8 cellular contexts compared by ENCODE assay signal in the genomic region with DNA sequence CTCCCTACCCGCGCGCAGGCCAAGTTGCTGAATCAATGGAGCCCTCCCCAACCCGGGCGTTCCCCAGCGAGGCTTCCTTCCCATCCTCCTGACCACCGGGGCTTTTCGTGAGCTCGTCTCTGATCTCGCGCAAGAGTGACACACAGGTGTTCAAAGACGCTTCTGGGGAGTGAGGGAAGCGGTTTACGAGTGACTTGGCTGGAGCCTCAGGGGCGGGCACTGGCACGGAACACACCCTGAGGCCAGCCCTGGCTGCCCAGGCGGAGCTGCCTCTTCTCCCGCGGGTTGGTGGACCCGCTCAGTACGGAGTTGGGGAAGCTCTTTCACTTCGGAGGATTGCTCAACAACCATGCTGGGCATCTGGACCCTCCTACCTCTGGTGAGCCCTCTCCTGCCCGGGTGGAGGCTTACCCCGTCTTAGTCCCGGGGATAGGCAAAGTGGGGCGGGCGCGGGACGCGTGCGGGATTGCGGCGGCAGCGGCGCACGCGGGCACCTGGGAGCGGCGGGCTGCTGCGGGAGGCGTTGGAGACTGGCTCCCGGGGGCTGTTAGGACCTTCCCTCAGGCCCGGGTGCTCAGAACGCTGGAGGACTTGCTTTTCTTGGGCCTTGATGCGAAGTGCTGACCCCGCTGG. TPM values are rescaled to one million over a fixed set of nuclear protein-coding genes. Genes with fewer than 3 reads are reported as not detected.
DNase-seq lines count a peak whose midpoint lies in the region; ATAC-seq and TF ChIP-seq lines count a peak whose summit lies in the region.

TSS of gene FAS (plus strand) at position 271 of the 633 bp plus-strand sequence. CDS start at position 350, 79 bp downstream.

- ATAC-seq in GM18907 (IDR thresholded peaks at IDR 0.05; ENCODE audit: unreplicated experiment) (peak; percentile 67), HG03135 (IDR thresholded peaks at IDR 0.05; ENCODE audit: unreplicated experiment) (peak; percentile 48), foreskin keratinocyte (peak; percentile 85)

- CTCF ChIA-PET in AG04450 (lab: Charles Lee) = interaction anchor here (1.2 to 13.4 kb wide), 8 partner anchors 14 to 227 kb away, joined by 3 to 244 read pairs (median 15); no protein-coding TSS in a partner anchor

- H3K4me3 ChIP-seq in AG04450 (ENCODE audit: low read depth, low read length) = peak within 1 kb of the TSS; percentile 89

- H3K27ac ChIP-seq in AG04450 (ENCODE audit: low read depth, low read length) = peak within 1 kb of the TSS; percentile 84
- peak within 1 kb of the TSS; percentile 90 for H3K27ac ChIP-seq in foreskin keratinocyte
- H3K27ac ChIP-seq in temporal lobe (ENCODE audit: low read depth, low read length) = peak within 1 kb of the TSS; percentile 46

- POLR2A ChIA-PET in AG04450 (lab: Yijun Ruan, JAX) = interaction anchor here (1.0 to 2.6 kb wide), 8 partner anchors 8 to 111 kb away, joined by 3 to 17 read pairs (median 3); partner anchors contain the start of gene STAMBPL1

- H3K9me3 ChIP-seq in AG04450 (ENCODE audit: control insufficient read depth, insufficient read depth, low read length) = no peaks in the 10 kb centered on the region; the same call in 1 of the 2 replicates

- peaks cover 29% of the 10 kb centered on the region for H3K4me1 ChIP-seq in foreskin keratinocyte

- TF ChIP-seq CTCF in AG04450 (IDR thresholded peaks at IDR 0.05; ENCODE audit: low read depth, low read length) (no peak), foreskin keratinocyte (conservative IDR thresholded peaks at IDR 0.05) (no peak)

- DNase-seq in AG04450 (ENCODE audit: low read depth, low spot score) (no peak), RKO (ENCODE audit: low spot score) (peak; percentile 80), foreskin keratinocyte (peak; percentile 78 to 85), nucleus accumbens (lab: John Stamatoyannopoulos, UW) (peak in 38 of 56 donors; percentile 7 to 68 (median 36))
- peak; percentile 93 for DNase-seq in activated effector memory CD4-positive, alpha-beta T cell treated with anti-CD3 and anti-CD28 coated beads, Interleukin-2, amount 50 U/mL, for 16 hours

- H3K27me3 ChIP-seq in AG04450 (ENCODE audit: control insufficient read depth, insufficient read depth, low read length) (no peaks in the 10 kb centered on the region), foreskin keratinocyte (no peaks in the 10 kb centered on the region)

RNA-seq across cellular contexts. Expression of gene FAS, which starts in this region (rescaled TPM):
- polyA plus RNA-seq in AG04450 (2011; rRNA removed) (67.0 and 78.4 TPM in 2 replicates), foreskin keratinocyte (8.5 and 12.4 TPM in 2 replicates)
- 39.4 and 54.5 TPM in 2 replicates for polyA minus RNA-seq in AG04450 (2011; rRNA and poly(A)+ RNA removed)
- total RNA-seq in foreskin keratinocyte (18.0 and 24.1 TPM in 2 replicates), temporal lobe (2.0 TPM)
